Comparison of ENCODE assay signal across 4 cellular contexts in the genomic region with DNA sequence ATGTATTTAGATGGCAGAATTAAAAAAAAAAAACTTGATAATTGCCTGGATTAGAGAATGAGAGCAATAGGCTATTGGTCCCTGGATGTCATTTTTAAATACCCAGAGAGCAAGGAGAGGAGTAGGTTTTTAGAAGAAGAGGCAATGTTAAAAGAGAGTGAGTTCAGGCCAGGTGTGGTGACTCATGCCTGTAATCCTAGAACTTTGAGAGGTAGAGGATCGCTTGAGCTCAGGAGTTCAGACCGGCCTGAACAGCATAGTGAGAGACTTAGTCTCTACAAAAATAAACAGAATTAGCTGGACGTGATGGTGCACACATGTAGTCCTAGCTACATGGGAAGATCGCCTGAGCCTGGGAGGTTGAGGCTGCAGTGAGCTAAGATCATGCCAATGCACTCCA.
TF ChIP-seq lines count a peak whose summit lies in the region.

No MANE protein-coding gene starts in this region.

TF ChIP-seq in GM23338, 12 proteins besides CTCF, POLR2A, EP300 and RAD21 (continues in another document):
- TF ChIP-seq EZH2 (IDR thresholded peaks at IDR 0.05; ENCODE audit: low read depth, unreplicated experiment) (no peak), EZH2phosphoT487 (IDR thresholded peaks at IDR 0.05; ENCODE audit: unreplicated experiment) (no peak), NANOG (IDR thresholded peaks at IDR 0.05; ENCODE audit: borderline replicate concordance) (no peak)

TF ChIP-seq in endothelial cell of umbilical vein, 7 proteins besides CTCF, POLR2A, EP300 and RAD21:
- TF ChIP-seq JUN (IDR thresholded peaks at IDR 0.05; ENCODE audit: borderline replicate concordance, insufficient read depth, insufficient read length, low read depth) = peak; percentile 10
- no peak for TF ChIP-seq MYC (IDR thresholded peaks at IDR 0.05; ENCODE audit: low read depth, low read length)
- no peak for TF ChIP-seq FOS (IDR thresholded peaks at IDR 0.05; ENCODE audit: borderline replicate concordance, insufficient read depth, low read length)

TF ChIP-seq in SK-N-SH treated with all-trans-retinoic acid at 6 μM for 48 hours, 23 proteins besides CTCF, POLR2A, EP300 and RAD21:
- TF ChIP-seq CREB5 (CRISPR knock-in tag; IDR thresholded peaks at IDR 0.05; ENCODE audit: low read depth) = no peak
- no peak for TF ChIP-seq ZFP3 (CRISPR knock-in tag; IDR thresholded peaks at IDR 0.05)
- TF ChIP-seq ARNTL (CRISPR knock-in tag; IDR thresholded peaks at IDR 0.05; ENCODE audit: borderline replicate concordance, low read depth) = no peak

TF ChIP-seq in GM12891, 5 proteins besides CTCF, POLR2A, EP300 and RAD21:
- TF ChIP-seq TAF1 (IDR thresholded peaks at IDR 0.05; ENCODE audit: low read depth, low read length) (no peak), SPI1 (IDR thresholded peaks at IDR 0.05; ENCODE audit: low read depth, low read length) (no peak), POU2F2 (IDR thresholded peaks at IDR 0.05; ENCODE audit: low read depth, low read length) (no peak), PAX5 (IDR thresholded peaks at IDR 0.05; ENCODE audit: insufficient read depth, low read length, severe bottlenecking) (no peak), POLR2AphosphoS5 (IDR thresholded peaks at IDR 0.05; ENCODE audit: low read depth, low read length) (no peak)
